Comparison of ENCODE assay signal across 28 cellular contexts in the genomic region with DNA sequence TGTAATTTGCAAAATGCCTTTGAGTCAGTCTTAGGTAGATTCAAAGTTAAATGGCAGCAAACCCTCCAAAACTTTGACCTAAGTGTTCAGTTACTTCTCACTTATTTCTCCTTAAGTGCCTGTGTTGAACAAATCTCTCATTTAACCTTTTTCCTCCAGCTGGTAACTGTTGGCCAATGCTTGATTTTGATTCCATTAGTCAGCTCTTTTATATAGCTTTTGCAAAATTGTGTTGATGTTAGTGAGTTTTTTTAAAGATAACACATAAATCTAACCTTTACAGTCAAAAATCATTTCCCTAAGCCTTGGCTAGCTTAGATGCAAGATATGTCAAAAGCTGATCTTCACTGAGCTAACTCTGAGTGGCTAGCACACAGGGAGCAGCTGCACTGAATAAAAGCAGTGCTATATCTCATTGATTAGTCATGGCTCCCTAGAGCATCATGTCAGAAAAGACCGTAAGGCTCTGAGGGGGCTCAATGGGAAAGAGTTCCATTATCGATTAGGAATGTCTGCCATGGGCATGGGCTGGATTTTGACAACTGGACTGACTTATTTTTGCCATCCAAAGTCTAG.
DNase-seq lines count a peak whose midpoint lies in the region; ATAC-seq, FAIRE-seq and TF ChIP-seq lines count a peak whose summit lies in the region.
"Had no signal": no experiment of that assay in that cellular context is flagged by ENCODE, and none has a peak within 500 bp of the region (broad histone marks: within the 10 kb centered on the region; RNA-seq: fewer than 3 reads in every experiment).

No MANE protein-coding gene starts in this region.

- H3K4me1 ChIP-seq in HepG2 (ENCODE audit: insufficient read depth, low read length), result no peaks in the 10 kb centered on the region
- no peaks in the 10 kb centered on the region for H3K4me1 ChIP-seq in right lobe of liver
- H3K4me1 ChIP-seq in endodermal cell (ENCODE audit: control insufficient read depth, insufficient read depth, low read length), result no peaks in the 10 kb centered on the region
- no peaks in the 10 kb centered on the region for H3K4me1 ChIP-seq in lung (ENCODE audit: control insufficient read depth in 2 of 2, insufficient read depth in 2 of 2, low read length in 2 of 2)
- no peaks in the 10 kb centered on the region for H3K4me1 ChIP-seq in OCI-LY7 (ENCODE audit: insufficient read depth, low read length, poor library complexity, severe bottlenecking)

- TF ChIP-seq POLR2A in HepG2 (IDR thresholded peaks at IDR 0.05; ENCODE audit: insufficient read depth in 1 of 2, low read depth in 2 of 2, low read length in 2 of 2), result no peak
- TF ChIP-seq POLR2A in right lobe of liver (IDR thresholded peaks at IDR 0.05), result no peak

- H3K27me3 ChIP-seq in HepG2 (ENCODE audit: control insufficient read depth in 1 of 2, insufficient read depth in 2 of 2, low read length in 2 of 2) (no peaks in the 10 kb centered on the region), right lobe of liver (no peaks in the 10 kb centered on the region), endodermal cell (ENCODE audit: control insufficient read depth, insufficient read depth, low read length, poor library complexity, severe bottlenecking) (no peaks in the 10 kb centered on the region), lung (ENCODE audit: control insufficient read depth, insufficient read depth) (no peaks in the 10 kb centered on the region)

- no peak for FAIRE-seq in HepG2 (lab: Jason Lieb, UNC)
- FAIRE-seq: G401.6, GM12892, GM18507, K562 had no signal

- H2AFZ ChIP-seq in HepG2 (ENCODE audit: low read length), result no peak overlapping the region
- no peak overlapping the region for H2AFZ ChIP-seq in OCI-LY7 (ENCODE audit: low read length)

- TF ChIP-seq RAD21 in HepG2 (CRISPR knock-in tag; IDR thresholded peaks at IDR 0.05), result no peak

- H3K4me2 ChIP-seq in HepG2 (ENCODE audit: low read depth, low read length) (no peak overlapping the region), OCI-LY7 (ENCODE audit: low read length) (no peak overlapping the region)

- in situ Hi-C loops in HepG2 (cut with HindIII; ENCODE audit: extremely low pct_ligation_motif_present, low pct_unique_long_range_greater_than_20kb), result no loop called here

- H3K79me2 ChIP-seq in HepG2 (ENCODE audit: insufficient read depth, low read length) (no peaks in the 10 kb centered on the region), OCI-LY7 (ENCODE audit: insufficient read depth, low read depth, low read length) (no peaks in the 10 kb centered on the region)

- H3K36me3 Mint-ChIP-seq in endodermal cell (ENCODE audit: low read depth), result peaks cover 7% of the 10 kb centered on the region
- H3K36me3 Mint-ChIP-seq: CD4-positive, CD25-positive, alpha-beta regulatory T cell had no signal

- no peak for ATAC-seq in HepG2
- ATAC-seq in right lobe of liver, result no peak
- ATAC-seq in lung (ENCODE audit: insufficient read depth, low FRiP score), result peak; percentile 11
- ATAC-seq in GM19328 (IDR thresholded peaks at IDR 0.05; ENCODE audit: unreplicated experiment), result no peak
- ATAC-seq: HCT116, K562, Panc1, SK-N-SH treated with all-trans-retinoic acid at 6 μM for 48 hours had no signal

- H3K9me3 Mint-ChIP-seq in endodermal cell, result no peaks in the 10 kb centered on the region

- no peak overlapping the region for H3K27ac ChIP-seq in HepG2 (ENCODE audit: extremely low read length, insufficient read depth, low read length)
- H3K27ac ChIP-seq in right lobe of liver, result no peak overlapping the region
- peak overlapping the region; percentile 44 for H3K27ac ChIP-seq in endodermal cell (ENCODE audit: low read depth, low read length)
- H3K27ac ChIP-seq in lung (ENCODE audit: low read depth in 1 of 2, low read length in 1 of 2), result no peak overlapping the region
- no peak overlapping the region for H3K27ac ChIP-seq in OCI-LY7 (ENCODE audit: low read depth, low read length, poor library complexity, severe bottlenecking)

- intact Hi-C loops in HepG2 (cut with micrococcal nuclease; ENCODE audit: unreplicated experiment), result no loop called here
- intact Hi-C loops in right lobe of liver (cut with DNase I), result no loop called here
- intact Hi-C loops in OCI-LY7 (cut with micrococcal nuclease; ENCODE audit: unreplicated experiment), result no loop called here

- POLR2A ChIA-PET in HepG2 (lab: Yijun Ruan, JAX), result no interaction called here
- POLR2A ChIA-PET in OCI-LY7 (lab: Charles Lee), result no interaction called here

- H3K4me1 Mint-ChIP-seq in endodermal cell, result peaks cover 2% of the 10 kb centered on the region
- H3K4me1 Mint-ChIP-seq: B cell; CD4-positive, CD25-positive, alpha-beta regulatory T cell had no signal

- no peaks in the 10 kb centered on the region for H3K9me3 ChIP-seq in HepG2 (ENCODE audit: low read length)
- H3K9me3 ChIP-seq in right lobe of liver, result no peaks in the 10 kb centered on the region
- no peaks in the 10 kb centered on the region for H3K9me3 ChIP-seq in endodermal cell (ENCODE audit: control insufficient read depth, low read length)
- H3K9me3 ChIP-seq in lung (ENCODE audit: control insufficient read depth in 2 of 2, insufficient read depth in 1 of 2, low read length in 1 of 2), result peaks cover 0 to 2% of the 10 kb centered on the region in 2 donors
- no peaks in the 10 kb centered on the region for H3K9me3 ChIP-seq in OCI-LY7 (ENCODE audit: low read length)

- H3K27me3 Mint-ChIP-seq in endodermal cell (ENCODE audit: insufficient read depth), result no peaks in the 10 kb centered on the region
- H3K27me3 Mint-ChIP-seq: B cell; CD4-positive, CD25-positive, alpha-beta regulatory T cell had no signal

- no peaks in the 10 kb centered on the region for H3K9me2 ChIP-seq in OCI-LY7 (ENCODE audit: insufficient read depth, low read length)

- CTCF ChIA-PET in HepG2 (lab: Yijun Ruan, JAX; ENCODE audit: low intra/inter-chr PET ratio, low total read pairs), result no interaction called here
- CTCF ChIA-PET in OCI-LY7 (lab: Charles Lee; ENCODE audit: unreplicated experiment), result no interaction called here

- H3K9ac ChIP-seq in HepG2 (ENCODE audit: insufficient read depth, low read depth, low read length) (no peak overlapping the region), endodermal cell (ENCODE audit: extremely low read depth, low read length, poor library complexity, severe bottlenecking) (no peak overlapping the region)

- BruUV-seq in HepG2 (replicated peaks; lab: Mats Ljungman, UMichigan) (no TSS peak), OCI-LY7 (replicated peaks; lab: Mats Ljungman, UMichigan) (no TSS peak)

- H3K36me3 ChIP-seq in HepG2 (replicated peaks in 1 of 2; ENCODE audit: control insufficient read depth in 1 of 2, insufficient read depth in 2 of 2, low read length in 2 of 2), result peaks cover 6 to 60% of the 10 kb centered on the region in 2 experiments
- peaks cover 0 to 23% (median 9%) of the 10 kb centered on the region in 4 donors for H3K36me3 ChIP-seq in right lobe of liver
- no peaks in the 10 kb centered on the region for H3K36me3 ChIP-seq in endodermal cell (ENCODE audit: control insufficient read depth, insufficient read depth, low read length)
- peaks cover 0 to 13% of the 10 kb centered on the region in 2 donors for H3K36me3 ChIP-seq in lung (ENCODE audit: control insufficient read depth in 2 of 2, insufficient read depth in 2 of 2, low read length in 2 of 2)
- no peaks in the 10 kb centered on the region for H3K36me3 ChIP-seq in OCI-LY7 (ENCODE audit: insufficient read depth, low read length)

- no peak for TF ChIP-seq EP300 in HepG2 (IDR thresholded peaks at IDR 0.05; ENCODE audit: low read depth in 2 of 2, low read length in 2 of 2)
- TF ChIP-seq EP300 in HepG2 (CRISPR knock-in tag; IDR thresholded peaks at IDR 0.05; ENCODE audit: borderline replicate concordance), result no peak

- 94% methylated on average over 2 of the region's 2 CpGs for WGBS in HepG2 (ENCODE audit: low lambda C conversion rate)
- no CpG with 5 or more reads among the region's 2 CpGs for WGBS in right lobe of liver (ENCODE audit: insufficient coverage, low coverage, low lambda C conversion rate, missing lambda C conversion rate)
- 58 to 90% methylated on average over 2 of the region's 2 CpGs for WGBS in endodermal cell (ENCODE audit: insufficient coverage in 1 of 2, insufficient read length in 1 of 2), 2 experiments
- WGBS in lung, 2 donors, result 92 to 94% methylated on average over 2 of the region's 2 CpGs

- H3K4me3 ChIP-seq in HepG2 (replicated peaks in 1 of 3; ENCODE audit: insufficient read depth in 1 of 3, low read depth in 2 of 3, low read length in 3 of 3) (no peak overlapping the region), right lobe of liver (no peak overlapping the region), endodermal cell (ENCODE audit: low read length) (no peak overlapping the region), lung (no peak overlapping the region), OCI-LY7 (ENCODE audit: low read depth, low read length, poor library complexity, severe bottlenecking) (no peak overlapping the region)
- H3K4me3 ChIP-seq: K562 had no signal

- DNase-seq in HepG2 (ENCODE audit: low spot score) (no peak), right lobe of liver (no peak), endodermal cell (no peak), lung (ENCODE audit: low spot score) (no peak), HT-29 (ENCODE audit: low spot score) (no peak), OCI-LY7 (ENCODE audit: low spot score) (no peak), glomerular visceral epithelial cell (ENCODE audit: extremely low spot score) (no peak)
- DNase-seq: CD4-positive, CD25-positive, alpha-beta regulatory T cell; DND-41; GOT3; NCI-H1092 treated with DMSO at 0.1 percent for 48 hours; NCI-H1436 treated with DMSO at 0.1 percent for 48 hours; NCI-H2029; NCI-H2171; NCI-H345; NCI-H524; NCI-H774; NK-92 treated with Interleukin-12 subunit alpha and Interleukin-12 subunit beta, amount 100 ng/mL, for 24 hours; SIG-M5 had no signal

- H3K4me3 Mint-ChIP-seq in endodermal cell, result no peak overlapping the region
- H3K4me3 Mint-ChIP-seq: B cell; CD4-positive, CD25-positive, alpha-beta regulatory T cell had no signal

- TF ChIP-seq CTCF in HepG2 (CRISPR knock-in tag; IDR thresholded peaks at IDR 0.05), result no peak
- no peak for TF ChIP-seq CTCF in right lobe of liver (IDR thresholded peaks at IDR 0.05)
- TF ChIP-seq CTCF in endodermal cell (conservative IDR thresholded peaks at IDR 0.05), result no peak
- TF ChIP-seq CTCF in lung (IDR thresholded peaks at IDR 0.05; ENCODE audit: control extremely low read depth, extremely low read depth), result no peak
- no peak for TF ChIP-seq CTCF in OCI-LY7 (conservative IDR thresholded peaks at IDR 0.05; ENCODE audit: low read length)

- no peak overlapping the region for H3K27ac Mint-ChIP-seq in endodermal cell
- H3K27ac Mint-ChIP-seq: B cell; CD4-positive, CD25-positive, alpha-beta regulatory T cell had no signal

- no peaks in the 10 kb centered on the region for H4K20me1 ChIP-seq in HepG2 (ENCODE audit: insufficient read depth, low read length)
- no peaks in the 10 kb centered on the region for H4K20me1 ChIP-seq in OCI-LY7 (ENCODE audit: insufficient read depth, low read length)

TF ChIP-seq in HepG2, 621 proteins besides CTCF, POLR2A, EP300 and RAD21:
- TF ChIP-seq RCOR2 (CRISPR knock-in tag; IDR thresholded peaks at IDR 0.05) (no peak), MAFK (conservative IDR thresholded peaks at IDR 0.05 in 1 of 2, IDR thresholded peaks at IDR 0.05 in 1 of 2; ENCODE audit: low read length in 2 of 2) (peak; percentile 34 to 52; a peak in 1 of 4 replicates), MAFF (IDR thresholded peaks at IDR 0.05; ENCODE audit: low read depth, low read length) (0 out of 2 replicates have a peak, but pooled peaks have one; percentile 35), RBM22 (optimal IDR thresholded peaks at IDR 0.05; ENCODE audit: low read length) (peak; percentile 32)
